In the genomic region with DNA sequence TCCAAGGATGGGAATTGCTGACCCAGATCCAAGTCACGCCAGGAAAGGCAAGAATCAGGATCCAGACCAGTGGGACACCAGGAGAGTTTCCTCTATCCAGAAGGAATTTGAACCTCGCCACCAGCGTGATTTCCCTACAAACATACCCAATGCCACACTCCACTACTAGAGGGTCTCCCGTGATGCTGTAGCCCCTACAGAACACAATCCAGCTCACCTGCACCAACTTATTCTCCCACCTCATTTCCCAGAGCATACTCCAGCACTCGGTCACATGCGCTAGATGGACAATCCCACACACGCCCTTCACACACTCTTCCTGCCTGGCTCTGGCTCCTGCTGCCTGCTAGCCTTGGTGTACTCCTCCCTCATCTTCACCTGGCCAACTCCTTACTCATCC, we compare ENCODE assay signal across 7 cellular contexts.
"Had no signal": no experiment of that assay in that cellular context is flagged by ENCODE, and none has a peak within 500 bp of the region (broad histone marks: within the 10 kb centered on the region; RNA-seq: fewer than 3 reads in every experiment).

No MANE protein-coding gene starts in this region.

- DNase-seq: H9, HCEC 1CT, IMR-90 had no signal

- H3K27ac Mint-ChIP-seq: GM23338, H9 had no signal

- FAIRE-seq: H1, H54 had no signal

- H3K4me3 Mint-ChIP-seq: GM23338, H9 had no signal

- H3K4me3 ChIP-seq: GM23338 had no signal

- H3K9me3 Mint-ChIP-seq: GM23338, H9 had no signal

- H3K27ac ChIP-seq: HL-60 had no signal
